In the genomic region with DNA sequence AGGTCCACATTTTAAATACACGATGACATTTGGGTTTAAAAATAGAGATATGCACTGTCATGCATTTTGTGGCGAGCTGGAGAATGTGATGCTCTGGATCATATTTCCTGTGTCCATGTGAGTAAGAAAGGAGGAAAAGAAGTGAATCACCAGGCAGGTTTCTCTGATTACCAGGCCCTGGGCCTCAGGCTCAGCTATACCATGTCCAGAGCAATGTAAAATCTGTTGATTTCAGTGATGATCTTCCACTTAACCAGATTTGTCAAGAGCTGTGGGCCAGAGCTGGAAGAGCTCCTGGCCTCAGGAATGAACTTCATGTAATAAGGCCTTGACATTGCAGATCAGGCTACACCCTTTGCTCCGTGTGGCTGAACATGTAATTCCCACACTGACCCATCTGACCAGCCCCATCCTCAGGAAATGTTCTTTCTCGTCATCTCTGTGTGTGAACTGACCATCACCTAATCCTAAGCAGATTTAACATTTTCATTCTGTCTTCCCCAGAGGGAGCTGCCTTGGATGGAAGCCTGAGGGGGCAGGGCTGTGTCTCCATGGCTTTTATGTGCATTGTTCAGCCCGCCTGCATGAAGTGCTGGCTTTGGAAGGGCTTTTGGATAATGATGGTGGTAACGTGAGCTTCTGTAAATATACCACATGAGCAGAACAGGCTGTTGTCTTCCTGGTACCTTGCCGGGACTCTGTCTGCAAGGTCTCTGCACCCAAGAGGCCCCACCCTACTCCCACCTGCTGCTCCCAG, we compare ENCODE assay signal across 8 cellular contexts. TPM values are rescaled to one million over a fixed set of nuclear protein-coding genes. Genes with fewer than 3 reads are reported as not detected.
A peak's percentile ranks its signal among the peaks of the same experiment; 100 is the strongest.
DNase-seq lines count a peak whose midpoint lies in the region; ATAC-seq, FAIRE-seq and TF ChIP-seq lines count a peak whose summit lies in the region.

No MANE protein-coding gene starts in this region.

- H3K4me1 ChIP-seq in spleen = no peaks in the 10 kb centered on the region

- no peak for ATAC-seq in GM18861 (IDR thresholded peaks at IDR 0.05; ENCODE audit: unreplicated experiment)

- FAIRE-seq in H54 (lab: Jason Lieb, UNC) = peak; percentile 88

- TF ChIP-seq CTCF in dorsolateral prefrontal cortex (IDR thresholded peaks at IDR 0.05 in 54 of 56, conservative IDR thresholded peaks at IDR 0.05 in 2 of 56; ENCODE audit: low read depth in 1 of 56, partially characterized antibody in 56 of 56) = no peak
- TF ChIP-seq CTCF in spleen (IDR thresholded peaks at IDR 0.05 in 8 of 11, conservative IDR thresholded peaks at IDR 0.05 in 3 of 11) = no peak

- TF ChIP-seq POLR2A in H54 (IDR thresholded peaks at IDR 0.05; ENCODE audit: low read depth, low read length) (no peak), spleen (IDR thresholded peaks at IDR 0.05) (no peak)

- intact Hi-C loops in dorsolateral prefrontal cortex (cut with DNase I) = no loop called here
- intact Hi-C loops in spleen (cut with DNase I; ENCODE audit: low total_unique reads) = no loop called here
- intact Hi-C loops in posterior cingulate gyrus (cut with DNase I) = no loop called here

- H3K27ac ChIP-seq in dorsolateral prefrontal cortex = peak overlapping the region in 3 of 59 donors; percentile 8 to 11 (median 9)
- H3K27ac ChIP-seq in spleen = peak overlapping the region in 1 of 8 donors; percentile 3

- H3K27me3 ChIP-seq in dorsolateral prefrontal cortex = no peaks in the 10 kb centered on the region
- H3K27me3 ChIP-seq in spleen (replicated peaks in 1 of 7) = no peaks in the 10 kb centered on the region

- 64 to 83% (median 74%) methylated on average over 7 of the region's 7 CpGs for WGBS in spleen, 5 donors

- H3K36me3 ChIP-seq in spleen = peaks cover 0 to 50% (median 21%) of the 10 kb centered on the region in 6 donors

- H3K4me3 ChIP-seq in dorsolateral prefrontal cortex (no peak overlapping the region), spleen (no peak overlapping the region)

- DNase-seq in H54 (ENCODE audit: insufficient read length, low spot score) (peak; percentile 57), NCI-H226 (peak; percentile 65), dedifferentiated amniotic fluid mesenchymal stem cell (ENCODE audit: extremely low spot score) (peak; percentile 91), retina (peak; percentile 17), dorsolateral prefrontal cortex (no peak), spleen (no peak), posterior cingulate gyrus (no peak)

- H3K9me3 ChIP-seq in spleen = peaks cover 0 to 6% (median 3%) of the 10 kb centered on the region in 8 donors

RNA-seq across cellular contexts. Expression of a gene that starts 54.5 kb away (rescaled TPM):
- total RNA-seq in dorsolateral prefrontal cortex = 1 to 10 TPM; 1.1 to 5.7 (median 2.6) TPM
- 10 to 100 TPM; 18.9 to 27.6 (median 22.1) TPM for total RNA-seq in spleen
- 1 to 10 TPM; 3.3 to 6.0 (median 4.5) TPM for polyA plus RNA-seq in spleen

Comparison
In these comparisons a context has a peak if more than half of its experiments do, and no peak if none do; other contexts are left out.
1. DNase-seq: peak in H54 (single experiment), NCI-H226 (single experiment), dedifferentiated amniotic fluid mesenchymal stem cell (single experiment) and retina (single experiment); none in dorsolateral prefrontal cortex (0 of 10), spleen (single experiment) and posterior cingulate gyrus (0 of 10).